In the genomic region with DNA sequence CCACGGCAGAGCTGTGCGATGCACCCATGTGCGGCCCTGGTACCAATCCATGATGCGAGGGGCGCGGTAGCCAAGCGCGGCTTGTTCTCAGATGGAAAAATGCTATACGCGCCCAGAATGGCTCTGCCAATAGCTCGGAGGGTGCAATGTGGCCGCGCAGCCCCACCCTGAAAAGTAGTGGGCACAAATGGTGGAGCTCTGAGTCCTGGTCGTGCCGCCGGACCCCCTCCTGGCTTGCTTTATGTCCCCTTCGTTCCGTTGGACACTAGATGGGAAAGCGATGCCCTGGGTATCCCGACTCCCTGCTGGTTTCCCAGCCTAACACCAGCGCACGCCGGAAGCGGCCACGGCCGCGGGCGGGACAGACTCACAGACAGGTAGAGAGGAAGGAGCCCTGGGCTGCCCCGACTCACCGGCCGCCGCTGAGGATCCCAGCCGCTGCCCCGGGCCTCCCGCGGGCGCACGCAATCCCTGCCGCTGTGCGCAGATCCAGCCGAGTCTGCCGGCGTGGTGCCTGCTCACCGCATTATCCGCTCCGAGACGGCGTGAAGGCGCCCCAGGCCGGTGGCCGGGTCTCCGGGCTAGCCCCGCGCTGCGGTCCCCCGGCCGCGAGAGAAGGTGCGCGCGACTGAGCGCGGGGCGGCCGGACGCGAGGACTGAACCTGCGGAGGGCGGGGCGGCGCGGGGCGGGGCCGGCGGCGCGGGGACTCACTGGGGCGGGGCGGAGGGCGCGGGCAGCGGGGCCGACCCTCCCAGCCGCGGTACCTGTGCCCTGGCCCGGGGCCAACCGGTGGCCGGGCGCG, we compare ENCODE assay signal across 1 cellular context.
TF ChIP-seq lines count a peak whose summit lies in the region.

A gene with protein sequence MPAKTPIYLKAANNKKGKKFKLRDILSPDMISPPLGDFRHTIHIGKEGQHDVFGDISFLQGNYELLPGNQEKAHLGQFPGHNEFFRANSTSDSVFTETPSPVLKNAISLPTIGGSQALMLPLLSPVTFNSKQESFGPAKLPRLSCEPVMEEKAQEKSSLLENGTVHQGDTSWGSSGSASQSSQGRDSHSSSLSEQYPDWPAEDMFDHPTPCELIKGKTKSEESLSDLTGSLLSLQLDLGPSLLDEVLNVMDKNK (minus strand): TSS at position 630 of the 803 bp plus-strand sequence. CDS start 25,055 bp downstream, outside the sequence.

TF ChIP-seq in SK-N-SH treated with all-trans-retinoic acid at 6 μM for 48 hours, 23 proteins besides CTCF, POLR2A, EP300 and RAD21 (continued from another document):
- no peak for TF ChIP-seq BACH2 (CRISPR knock-in tag; IDR thresholded peaks at IDR 0.05; ENCODE audit: borderline replicate concordance)
